Comparison of ENCODE assay signal across 24 cellular contexts in genomic region chr9:116008278-116008677, GRCh38.
DNase-seq lines count a peak whose midpoint lies in the region; ATAC-seq, FAIRE-seq and TF ChIP-seq lines count a peak whose summit lies in the region.
"Had no signal": no experiment of that assay in that cellular context is flagged by ENCODE, and none has a peak within 500 bp of the region (broad histone marks: within the 10 kb centered on the region; RNA-seq: fewer than 3 reads in every experiment).

No MANE protein-coding gene starts in this region.

- peaks cover 0 to 9% of the 10 kb centered on the region in 2 donors for H3K9me3 Mint-ChIP-seq in effector memory CD8-positive, alpha-beta T cell
- H3K9me3 Mint-ChIP-seq: activated T-helper 2 cell treated with anti-CD3 and anti-CD28 coated beads, Interferon-gamma antibody, Interleukin-2, Interleukin-4, amounts not matched to agents 10 μg/mL and 5 μg/mL and 100 μg/mL, durations not matched to agents 14 hours and 24 hours and 36 hours; CD8-positive, alpha-beta T cell had no signal

- peak overlapping the region; percentile 37 for H2AFZ ChIP-seq in osteoblast (ENCODE audit: low read length)

- DNase-seq in EL, result peak; percentile 69
- DNase-seq in NCI-H226, result peak; percentile 12
- DNase-seq in bronchial epithelial cell (ENCODE audit: low read depth), result peak; percentile 49
- DNase-seq in osteoblast (ENCODE audit: insufficient read length, low spot score, missing footprints), result no peak
- no peak for DNase-seq in OCI-M2 (lab: John Stamatoyannopoulos, UW; ENCODE audit: unreplicated experiment)
- DNase-seq in effector memory CD8-positive, alpha-beta T cell, result no peak
- no peak for DNase-seq in activated effector memory CD4-positive, alpha-beta T cell treated with anti-CD3 and anti-CD28 coated beads, Interleukin-2, amount 50 U/mL, for 16 hours
- DNase-seq in mesenteric fat pad (ENCODE audit: low spot score), result no peak
- DNase-seq: activated CD4-positive, alpha-beta T cell treated with anti-CD3 and anti-CD28 coated beads for 48 hours; CD8-positive, alpha-beta T cell; erythroblast; left ventricle myocardium inferior; MG63; NCI-H187; NCI-H345; NK-92 treated with Interleukin-12 subunit alpha and Interleukin-12 subunit beta, amount 100 ng/mL, for 24 hours; occipital lobe; right lobe of liver; stimulated activated naive B cell treated with anti-CD40 and anti-IgM and Interleukin-4, amounts not matched to agents 10 μg/mL and 1 μg/mL and 100 μg/mL, for 72 hours; T-cell had no signal

- no peak overlapping the region for H3K27ac ChIP-seq in osteoblast (ENCODE audit: low read depth, low read length)
- H3K27ac ChIP-seq: left ventricle myocardium inferior, right lobe of liver, thoracic aorta had no signal

- H3K36me3 Mint-ChIP-seq in effector memory CD8-positive, alpha-beta T cell (ENCODE audit: insufficient read depth), result no peaks in the 10 kb centered on the region
- H3K36me3 Mint-ChIP-seq: CD8-positive, alpha-beta T cell; stimulated activated naive B cell treated with anti-CD40 and anti-IgM and Interleukin-4, amounts not matched to agents 10 μg/mL and 1 μg/mL and 100 μg/mL, for 72 hours; T-cell had no signal

- H3K27me3 ChIP-seq in bronchial epithelial cell (ENCODE audit: control insufficient read depth, insufficient read depth, low read length), result no peaks in the 10 kb centered on the region
- H3K27me3 ChIP-seq in osteoblast (ENCODE audit: insufficient read depth, low read length), result no peaks in the 10 kb centered on the region
- H3K27me3 ChIP-seq: MG63, right lobe of liver had no signal

- H3K79me2 ChIP-seq in osteoblast (ENCODE audit: insufficient read depth, low read length), result no peaks in the 10 kb centered on the region

- no peaks in the 10 kb centered on the region for H3K27me3 Mint-ChIP-seq in effector memory CD8-positive, alpha-beta T cell
- H3K27me3 Mint-ChIP-seq: stimulated activated naive B cell treated with anti-CD40 and anti-IgM and Interleukin-4, amounts not matched to agents 10 μg/mL and 1 μg/mL and 100 μg/mL, for 72 hours; T-cell had no signal

- FAIRE-seq in bronchial epithelial cell (lab: Jason Lieb, UNC), result no peak
- FAIRE-seq: frontal cortex, GM18507 had no signal

- TF ChIP-seq CTCF in bronchial epithelial cell (IDR thresholded peaks at IDR 0.05; ENCODE audit: insufficient read depth, low read length, severe bottlenecking), result no peak
- TF ChIP-seq CTCF in osteoblast (IDR thresholded peaks at IDR 0.05; ENCODE audit: extremely low read depth, low read depth, low read length), result no peak

- H3K36me3 ChIP-seq in bronchial epithelial cell (ENCODE audit: control insufficient read depth, insufficient read depth, low read length) (no peaks in the 10 kb centered on the region), osteoblast (ENCODE audit: insufficient read depth, low read length) (no peaks in the 10 kb centered on the region)
- H3K36me3 ChIP-seq: left ventricle myocardium inferior, MG63, right lobe of liver, thoracic aorta had no signal

- H4K20me1 ChIP-seq in osteoblast (ENCODE audit: insufficient read depth, low read length), result no peaks in the 10 kb centered on the region

- no peaks in the 10 kb centered on the region for H3K4me1 Mint-ChIP-seq in effector memory CD8-positive, alpha-beta T cell (ENCODE audit: low read depth in 2 of 2)
- H3K4me1 Mint-ChIP-seq: stimulated activated naive B cell treated with anti-CD40 and anti-IgM and Interleukin-4, amounts not matched to agents 10 μg/mL and 1 μg/mL and 100 μg/mL, for 72 hours; T-cell had no signal

- H3K4me1 ChIP-seq in osteoblast (ENCODE audit: insufficient read depth, low read length), result peaks cover 13% of the 10 kb centered on the region
- H3K4me1 ChIP-seq: left ventricle myocardium inferior, right lobe of liver had no signal

- no peaks in the 10 kb centered on the region for H3K9me3 ChIP-seq in osteoblast (ENCODE audit: low read depth, low read length)
- H3K9me3 ChIP-seq: MG63, right lobe of liver, thoracic aorta had no signal

- ATAC-seq in effector memory CD8-positive, alpha-beta T cell (replicated peaks), result no peak
- ATAC-seq: CD8-positive, alpha-beta T cell; right lobe of liver; stimulated activated naive B cell treated with anti-CD40 and anti-IgM and Interleukin-4, amounts not matched to agents 10 μg/mL and 1 μg/mL and 100 μg/mL, for 72 hours; T-cell had no signal

- H3K4me3 ChIP-seq in bronchial epithelial cell (ENCODE audit: low read depth, low read length) (no peak overlapping the region), osteoblast (ENCODE audit: insufficient read depth, low read length) (no peak overlapping the region)
- H3K4me3 ChIP-seq: left ventricle myocardium inferior, MG63, right lobe of liver, thoracic aorta had no signal

- H3K4me2 ChIP-seq in osteoblast (ENCODE audit: insufficient read depth, low read length), result no peak overlapping the region

- no peak overlapping the region for H3K4me3 Mint-ChIP-seq in effector memory CD8-positive, alpha-beta T cell
- H3K4me3 Mint-ChIP-seq: CD8-positive, alpha-beta T cell; stimulated activated naive B cell treated with anti-CD40 and anti-IgM and Interleukin-4, amounts not matched to agents 10 μg/mL and 1 μg/mL and 100 μg/mL, for 72 hours; T-cell had no signal

- H3K27ac Mint-ChIP-seq in effector memory CD8-positive, alpha-beta T cell, result no peak overlapping the region
- H3K27ac Mint-ChIP-seq: activated T-helper 2 cell treated with anti-CD3 and anti-CD28 coated beads, Interferon-gamma antibody, Interleukin-2, Interleukin-4, amounts not matched to agents 10 μg/mL and 5 μg/mL and 100 μg/mL, durations not matched to agents 14 hours and 24 hours and 36 hours; CD8-positive, alpha-beta T cell; stimulated activated naive B cell treated with anti-CD40 and anti-IgM and Interleukin-4, amounts not matched to agents 10 μg/mL and 1 μg/mL and 100 μg/mL, for 72 hours; T-cell had no signal

Comparison
In these comparisons a context has a peak if more than half of its experiments do, and no peak if none do; other contexts are left out.
1. DNase-seq: peak in EL (single experiment), NCI-H226 (single experiment) and bronchial epithelial cell (single experiment); none in osteoblast (single experiment), OCI-M2 (single experiment), effector memory CD8-positive, alpha-beta T cell (0 of 3), activated effector memory CD4-positive, alpha-beta T cell treated with anti-CD3 and anti-CD28 coated beads, Interleukin-2, amount 50 U/mL, for 16 hours (single experiment) and mesenteric fat pad (single experiment).